In genomic region chr4:33954759-33955158, GRCh38 we compare ENCODE assay signal across 15 cellular contexts.
DNase-seq lines count a peak whose midpoint lies in the region; ATAC-seq and TF ChIP-seq lines count a peak whose summit lies in the region.
"Had no signal": no experiment of that assay in that cellular context is flagged by ENCODE, and none has a peak within 500 bp of the region (broad histone marks: within the 10 kb centered on the region; RNA-seq: fewer than 3 reads in every experiment).

No MANE protein-coding gene starts in this region.

- H3K9me3 ChIP-seq in right cardiac atrium (ENCODE audit: control insufficient read depth, low read length): peaks cover 1% of the 10 kb centered on the region
- H3K9me3 ChIP-seq in heart right ventricle: peaks cover 0 to 24% (median 0%) of the 10 kb centered on the region in 11 donors
- H3K9me3 ChIP-seq in neuronal stem cell (replicated peaks in 1 of 2; ENCODE audit: control insufficient read depth in 2 of 2, insufficient read depth in 1 of 2, low read depth in 1 of 2, low read length in 2 of 2): no peaks in the 10 kb centered on the region
- no peaks in the 10 kb centered on the region for H3K9me3 ChIP-seq in aorta (ENCODE audit: control insufficient read depth, low read length)
- H3K9me3 ChIP-seq: HAP-1 had no signal

- peak in 2 of 3 donors; percentile 15 to 30 for DNase-seq in right cardiac atrium
- no peak for DNase-seq in heart right ventricle
- DNase-seq in GM23338 (ENCODE audit: low spot score): no peak
- DNase-seq in neuronal stem cell (ENCODE audit: low spot score): no peak
- DNase-seq in aorta: peak in 1 of 2 donors; percentile 47
- DNase-seq: ACHN; C1 segment of cervical spinal cord; Calu3; CD4-positive, alpha-beta T cell; DMS79; GM23248 had no signal

- H3K9me2 ChIP-seq in GM23338 (ENCODE audit: insufficient read depth): 0 out of 2 replicates have a peak, but pooled peaks cover 17% of the 10 kb centered on the region

- H3K4me3 ChIP-seq in right cardiac atrium (ENCODE audit: low read length): no peak overlapping the region
- H3K4me3 ChIP-seq in heart right ventricle: no peak overlapping the region
- no peak overlapping the region for H3K4me3 ChIP-seq in GM23338
- H3K4me3 ChIP-seq in neuronal stem cell (ENCODE audit: low read length in 2 of 2): no peak overlapping the region
- H3K4me3 ChIP-seq in aorta (ENCODE audit: low read length in 2 of 2): no peak overlapping the region
- H3K4me3 ChIP-seq: GM12878, GM23248, HAP-1 had no signal

- H3K4me1 Mint-ChIP-seq in GM23338: no peaks in the 10 kb centered on the region
- H3K4me1 Mint-ChIP-seq in activated T-helper 17 cell treated with anti-CD3 and anti-CD28 coated beads, Interleukin-2, amount 50 U/mL, for 72 hours: no peaks in the 10 kb centered on the region

- no peak overlapping the region for H4K8ac ChIP-seq in neuronal stem cell (ENCODE audit: low read depth, low read length)

- H2AFZ ChIP-seq in GM23338 (0 out of 2 replicates have a peak overlapping the region, but pooled peaks have one; percentile 43), neuronal stem cell (ENCODE audit: low read length) (no peak overlapping the region)
- H2AFZ ChIP-seq: GM23248 had no signal

- intact Hi-C loops in right cardiac atrium (cut with DNase I): no loop called here
- intact Hi-C loops in heart right ventricle (cut with DNase I): no loop called here
- intact Hi-C loops in aorta (cut with DNase I): no loop called here

- no peak overlapping the region for H3K27ac ChIP-seq in right cardiac atrium (ENCODE audit: low read length)
- no peak overlapping the region for H3K27ac ChIP-seq in heart right ventricle
- H3K27ac ChIP-seq in GM23338 (ENCODE audit: low read depth): no peak overlapping the region
- H3K27ac ChIP-seq in neuronal stem cell (replicated peaks; ENCODE audit: low read length): no peak overlapping the region
- H3K27ac ChIP-seq in aorta (ENCODE audit: low read depth in 1 of 2, low read length in 2 of 2): no peak overlapping the region
- H3K27ac ChIP-seq: GM23248 had no signal

- no peak overlapping the region for H3K23ac ChIP-seq in neuronal stem cell (ENCODE audit: low read depth, low read length, poor library complexity)

- no peak overlapping the region for H2BK120ac ChIP-seq in neuronal stem cell (ENCODE audit: low read depth, low read length)

- no peaks in the 10 kb centered on the region for H3K4me1 ChIP-seq in right cardiac atrium (ENCODE audit: control insufficient read depth, insufficient read depth, low read length)
- H3K4me1 ChIP-seq in heart right ventricle: no peaks in the 10 kb centered on the region
- no peaks in the 10 kb centered on the region for H3K4me1 ChIP-seq in GM23338 (ENCODE audit: insufficient read depth)
- no peaks in the 10 kb centered on the region for H3K4me1 ChIP-seq in neuronal stem cell (ENCODE audit: control insufficient read depth in 2 of 2, insufficient read depth in 1 of 2, low read depth in 1 of 2, low read length in 2 of 2)
- H3K4me1 ChIP-seq in aorta (ENCODE audit: control insufficient read depth in 1 of 2, insufficient read depth in 2 of 2, low read length in 2 of 2): no peaks in the 10 kb centered on the region
- H3K4me1 ChIP-seq: HAP-1 had no signal

- H3K36me3 ChIP-seq in heart right ventricle (no peaks in the 10 kb centered on the region), GM23338 (ENCODE audit: insufficient read depth) (no peaks in the 10 kb centered on the region), neuronal stem cell (replicated peaks in 1 of 2; ENCODE audit: control insufficient read depth in 2 of 2, insufficient read depth in 2 of 2, low read length in 2 of 2) (no peaks in the 10 kb centered on the region), aorta (ENCODE audit: control insufficient read depth in 1 of 2, insufficient read depth in 2 of 2, low read length in 1 of 2) (no peaks in the 10 kb centered on the region)
- H3K36me3 ChIP-seq: HAP-1 had no signal

- no peak overlapping the region for H3K27ac Mint-ChIP-seq in GM23338
- H3K27ac Mint-ChIP-seq in activated T-helper 17 cell treated with anti-CD3 and anti-CD28 coated beads, Interleukin-2, amount 50 U/mL, for 72 hours: no peak overlapping the region
- H3K27ac Mint-ChIP-seq: CD4-positive, alpha-beta T cell had no signal

- peak overlapping the region; percentile 1 for H3K14ac ChIP-seq in neuronal stem cell (ENCODE audit: low read length)

- no peaks in the 10 kb centered on the region for H4K20me1 ChIP-seq in GM23338 (replicated peaks; ENCODE audit: insufficient read depth)

- H3K9me3 Mint-ChIP-seq in GM23338: peaks cover 12% of the 10 kb centered on the region
- H3K9me3 Mint-ChIP-seq in activated T-helper 17 cell treated with anti-CD3 and anti-CD28 coated beads, Interleukin-2, amount 50 U/mL, for 72 hours: peaks cover 19% of the 10 kb centered on the region

- H3F3A ChIP-seq in GM23338 (replicated peaks; ENCODE audit: low read depth): no peaks in the 10 kb centered on the region

- no peaks in the 10 kb centered on the region for H3K79me2 ChIP-seq in GM23338 (replicated peaks; ENCODE audit: insufficient read depth)

- H3K36me3 Mint-ChIP-seq in GM23338 (ENCODE audit: low read depth): no peaks in the 10 kb centered on the region
- no peaks in the 10 kb centered on the region for H3K36me3 Mint-ChIP-seq in activated T-helper 17 cell treated with anti-CD3 and anti-CD28 coated beads, Interleukin-2, amount 50 U/mL, for 72 hours (ENCODE audit: low read depth)

- H3K4me3 Mint-ChIP-seq in GM23338: no peak overlapping the region
- no peak overlapping the region for H3K4me3 Mint-ChIP-seq in activated T-helper 17 cell treated with anti-CD3 and anti-CD28 coated beads, Interleukin-2, amount 50 U/mL, for 72 hours
- H3K4me3 Mint-ChIP-seq: CD4-positive, alpha-beta T cell had no signal

- H2BK12ac ChIP-seq in neuronal stem cell (ENCODE audit: low read length): no peak overlapping the region

- no peaks in the 10 kb centered on the region for H3K27me3 ChIP-seq in right cardiac atrium (ENCODE audit: control insufficient read depth, insufficient read depth)
- H3K27me3 ChIP-seq in heart right ventricle: no peaks in the 10 kb centered on the region
- no peaks in the 10 kb centered on the region for H3K27me3 ChIP-seq in GM23338 (ENCODE audit: insufficient read depth)
- no peaks in the 10 kb centered on the region for H3K27me3 ChIP-seq in neuronal stem cell (ENCODE audit: control insufficient read depth in 3 of 3, insufficient read depth in 3 of 3, low read depth in 1 of 3, low read length in 3 of 3)
- H3K27me3 ChIP-seq in aorta (ENCODE audit: control insufficient read depth in 1 of 2, insufficient read depth in 2 of 2, low read length in 1 of 2): no peaks in the 10 kb centered on the region

- peaks cover 3% of the 10 kb centered on the region for H3K27me3 Mint-ChIP-seq in GM23338 (ENCODE audit: insufficient read depth, low read depth, poor library complexity)
- H3K27me3 Mint-ChIP-seq in activated T-helper 17 cell treated with anti-CD3 and anti-CD28 coated beads, Interleukin-2, amount 50 U/mL, for 72 hours: no peaks in the 10 kb centered on the region
- H3K27me3 Mint-ChIP-seq: CD4-positive, alpha-beta T cell had no signal

- WGBS in right cardiac atrium: 96% methylated on average over 10 of the region's 10 CpGs
- 91% methylated on average over 10 of the region's 10 CpGs for WGBS in heart right ventricle, 2 donors
- no CpG with 5 or more reads among the region's 10 CpGs for whole genome bisulfite sequencing in neuronal stem cell (ENCODE audit: extremely low coverage in 2 of 2, insufficient read length in 2 of 2, insufficient replicate concordance in 1 of 2), 2 donors
- WGBS in aorta, 2 donors: 95% methylated on average over 10 of the region's 10 CpGs

- ATAC-seq in right cardiac atrium (no peak), heart right ventricle (no peak), GM23338 (no peak), aorta (ENCODE audit: low FRiP score) (peak; percentile 15), HG02642 (IDR thresholded peaks at IDR 0.05; ENCODE audit: poor library complexity, unreplicated experiment) (no peak)
- ATAC-seq in activated T-helper 17 cell treated with anti-CD3 and anti-CD28 coated beads, Interleukin-2, amount 50 U/mL, for 72 hours (replicated peaks): no peak
- ATAC-seq: GM12878 had no signal

- H3K18ac ChIP-seq in neuronal stem cell (ENCODE audit: low read length): no peak overlapping the region

- H3K4ac ChIP-seq in neuronal stem cell (ENCODE audit: low read length): no peak overlapping the region

- no peak for TF ChIP-seq CTCF in heart right ventricle (IDR thresholded peaks at IDR 0.05)
- TF ChIP-seq CTCF in GM23338 (conservative IDR thresholded peaks at IDR 0.05; ENCODE audit: low read depth in 2 of 2): no peak

- H2AK5ac ChIP-seq in neuronal stem cell (ENCODE audit: low read depth, low read length): no peak overlapping the region

- no peak overlapping the region for H3K9ac ChIP-seq in neuronal stem cell (ENCODE audit: low read depth, low read length, poor library complexity)
- H3K9ac ChIP-seq: GM23248 had no signal

- H3K4me2 ChIP-seq in GM23338 (no peak overlapping the region), neuronal stem cell (ENCODE audit: insufficient read depth, low read length, poor library complexity, severe bottlenecking) (no peak overlapping the region)

- H2BK5ac ChIP-seq in neuronal stem cell (ENCODE audit: low read length): no peak overlapping the region

- no peak overlapping the region for H4K91ac ChIP-seq in neuronal stem cell (ENCODE audit: low read depth, low read length, poor library complexity)

- H2BK15ac ChIP-seq in neuronal stem cell (ENCODE audit: low read length): no peak overlapping the region

- H3K79me1 ChIP-seq in neuronal stem cell (ENCODE audit: low read depth, low read length): no peaks in the 10 kb centered on the region

TF ChIP-seq in GM23338, 12 proteins besides CTCF, POLR2A, EP300 and RAD21 (continues in another document):
- TF ChIP-seq, protein P1, sequence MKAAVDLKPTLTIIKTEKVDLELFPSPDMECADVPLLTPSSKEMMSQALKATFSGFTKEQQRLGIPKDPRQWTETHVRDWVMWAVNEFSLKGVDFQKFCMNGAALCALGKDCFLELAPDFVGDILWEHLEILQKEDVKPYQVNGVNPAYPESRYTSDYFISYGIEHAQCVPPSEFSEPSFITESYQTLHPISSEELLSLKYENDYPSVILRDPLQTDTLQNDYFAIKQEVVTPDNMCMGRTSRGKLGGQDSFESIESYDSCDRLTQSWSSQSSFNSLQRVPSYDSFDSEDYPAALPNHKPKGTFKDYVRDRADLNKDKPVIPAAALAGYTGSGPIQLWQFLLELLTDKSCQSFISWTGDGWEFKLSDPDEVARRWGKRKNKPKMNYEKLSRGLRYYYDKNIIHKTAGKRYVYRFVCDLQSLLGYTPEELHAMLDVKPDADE (IDR thresholded peaks at IDR 0.05): no peak
- TF ChIP-seq ZNF114 (CRISPR knock-in tag; IDR thresholded peaks at IDR 0.05) (no peak), EZH2 (IDR thresholded peaks at IDR 0.05; ENCODE audit: low read depth, unreplicated experiment) (no peak), CREB1 (CRISPR knock-in tag; IDR thresholded peaks at IDR 0.05; ENCODE audit: low read depth) (no peak)

Comparison
In these comparisons a context has a peak if more than half of its experiments do, and no peak if none do; other contexts are left out.
1. DNase-seq: peak in right cardiac atrium (2 of 3); none in heart right ventricle (0 of 2), GM23338 (single experiment) and neuronal stem cell (single experiment).